ENCODE assay signal across 12 cellular contexts in the genomic region with DNA sequence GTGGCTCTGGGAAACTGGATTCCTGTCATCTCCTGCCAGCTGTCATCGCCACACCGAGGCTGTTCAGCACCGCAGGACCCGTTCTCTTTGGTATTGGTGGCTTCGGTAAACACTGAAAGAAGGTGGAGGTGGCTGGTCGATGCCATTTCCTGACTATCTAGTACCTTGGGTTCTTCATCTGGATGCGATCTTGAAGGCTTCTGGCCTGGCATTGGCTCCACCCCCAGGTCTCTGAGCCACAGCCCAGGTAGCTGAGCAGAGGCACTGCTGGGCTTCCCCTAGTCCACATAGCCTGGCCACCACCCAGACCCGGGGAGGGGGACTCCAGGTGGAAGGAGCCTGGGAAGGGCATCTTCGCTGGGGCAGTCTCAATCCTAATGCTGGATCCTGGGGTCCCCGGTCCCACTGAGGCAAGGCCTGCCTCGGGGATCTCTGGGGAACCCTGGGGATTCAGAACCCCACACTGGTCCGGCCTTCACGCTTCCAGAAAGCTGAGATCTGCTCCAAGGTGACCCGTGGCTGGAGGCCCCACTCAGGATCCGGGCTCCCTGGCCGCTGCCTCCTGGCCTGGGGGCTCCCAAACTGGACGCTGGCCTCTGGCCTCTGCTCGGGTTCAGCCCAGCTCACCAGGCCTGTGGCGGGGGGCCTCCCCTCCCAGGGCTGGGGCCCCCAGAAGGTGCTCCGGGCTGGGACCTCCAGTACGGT.
A peak's percentile ranks its signal among the peaks of the same experiment; 100 is the strongest.
DNase-seq lines count a peak whose midpoint lies in the region; ATAC-seq lines count a peak whose summit lies in the region.
"Had no signal": no experiment of that assay in that cellular context is flagged by ENCODE, and none has a peak within 500 bp of the region (broad histone marks: within the 10 kb centered on the region; RNA-seq: fewer than 3 reads in every experiment).

No MANE protein-coding gene starts in this region.

- H3K9me3 Mint-ChIP-seq in stimulated activated naive B cell treated with anti-CD40 and anti-IgM and Interleukin-4, amounts not matched to agents 10 μg/mL and 1 μg/mL and 100 μg/mL, for 72 hours, result peaks cover 0 to 4% of the 10 kb centered on the region in 2 donors

- peak; percentile 32 for DNase-seq in activated CD8-positive, alpha-beta memory T cell treated with anti-CD3 and anti-CD28 coated beads, Interleukin-2, amount 50 U/mL, for 4 hours
- DNase-seq in effector memory CD4-positive, alpha-beta T cell, result peak in 2 of 3 donors; percentile 40
- no peak for DNase-seq in stimulated activated naive B cell treated with anti-CD40 and anti-IgM and Interleukin-4, amounts not matched to agents 10 μg/mL and 1 μg/mL and 100 μg/mL, for 72 hours
- DNase-seq in NCI-H1694 treated with DMSO at 0.1 percent for 48 hours (lab: John Stamatoyannopoulos, UW), result no peak
- DNase-seq: kidney glomerular epithelial cell, NCI-H2081 treated with DMSO at 0.1 percent for 48 hours, PC-9 had no signal

- H3K27ac Mint-ChIP-seq in stimulated activated naive B cell treated with anti-CD40 and anti-IgM and Interleukin-4, amounts not matched to agents 10 μg/mL and 1 μg/mL and 100 μg/mL, for 72 hours, result peak overlapping the region; percentile 62

- H3K36me3 ChIP-seq in KOPT-K1 (ENCODE audit: insufficient read depth, low read length), result peaks cover 34% of the 10 kb centered on the region
- peaks cover 37% of the 10 kb centered on the region for H3K36me3 ChIP-seq in effector memory CD4-positive, alpha-beta T cell (ENCODE audit: control insufficient read depth, insufficient read depth, low read length)
- H3K36me3 ChIP-seq: breast epithelium had no signal

- H3K4me3 ChIP-seq in effector memory CD4-positive, alpha-beta T cell (ENCODE audit: insufficient read depth, low read depth, low read length, poor library complexity, severe bottlenecking), result peak overlapping the region; percentile 86
- H3K4me3 ChIP-seq: PC-9 had no signal

- no peaks in the 10 kb centered on the region for H3K27me3 ChIP-seq in effector memory CD4-positive, alpha-beta T cell (replicated peaks; ENCODE audit: control insufficient read depth, insufficient read depth, low read length, poor library complexity, severe bottlenecking)
- H3K27me3 ChIP-seq: breast epithelium had no signal

- H3K9me3 ChIP-seq in KOPT-K1 (ENCODE audit: insufficient read depth, low read length, poor library complexity, severe bottlenecking), result no peaks in the 10 kb centered on the region
- H3K9me3 ChIP-seq in effector memory CD4-positive, alpha-beta T cell (ENCODE audit: control insufficient read depth, low read length), result no peaks in the 10 kb centered on the region
- H3K9me3 ChIP-seq: breast epithelium had no signal

- peak overlapping the region; percentile 95 to 97 for H3K4me3 Mint-ChIP-seq in stimulated activated naive B cell treated with anti-CD40 and anti-IgM and Interleukin-4, amounts not matched to agents 10 μg/mL and 1 μg/mL and 100 μg/mL, for 72 hours

- ATAC-seq in stimulated activated naive B cell treated with anti-CD40 and anti-IgM and Interleukin-4, amounts not matched to agents 10 μg/mL and 1 μg/mL and 100 μg/mL, for 72 hours (replicated peaks), result no peak
- no peak for ATAC-seq in GM19455 (IDR thresholded peaks at IDR 0.05; ENCODE audit: unreplicated experiment)
- ATAC-seq in HG03097 (IDR thresholded peaks at IDR 0.05; ENCODE audit: low FRiP score, unreplicated experiment), result no peak
- ATAC-seq in HG02938 (IDR thresholded peaks at IDR 0.05; ENCODE audit: unreplicated experiment), result no peak

- H3K4me1 ChIP-seq in effector memory CD4-positive, alpha-beta T cell (ENCODE audit: control insufficient read depth, insufficient read depth, low read length, poor library complexity, severe bottlenecking), result peaks cover 77% of the 10 kb centered on the region
- H3K4me1 ChIP-seq: breast epithelium had no signal

- peak overlapping the region; percentile 99 for H3K27ac ChIP-seq in KOPT-K1 (ENCODE audit: low read depth, low read length, poor library complexity, severe bottlenecking)
- peak overlapping the region; percentile 99 for H3K27ac ChIP-seq in effector memory CD4-positive, alpha-beta T cell (ENCODE audit: insufficient read depth, low read length, poor library complexity, severe bottlenecking)
- H3K27ac ChIP-seq: PC-9 had no signal

- peaks cover 20 to 23% of the 10 kb centered on the region in 2 donors for H3K36me3 Mint-ChIP-seq in stimulated activated naive B cell treated with anti-CD40 and anti-IgM and Interleukin-4, amounts not matched to agents 10 μg/mL and 1 μg/mL and 100 μg/mL, for 72 hours

- peaks cover 47 to 73% of the 10 kb centered on the region in 2 donors for H3K4me1 Mint-ChIP-seq in stimulated activated naive B cell treated with anti-CD40 and anti-IgM and Interleukin-4, amounts not matched to agents 10 μg/mL and 1 μg/mL and 100 μg/mL, for 72 hours

- H3K27me3 Mint-ChIP-seq in stimulated activated naive B cell treated with anti-CD40 and anti-IgM and Interleukin-4, amounts not matched to agents 10 μg/mL and 1 μg/mL and 100 μg/mL, for 72 hours, result no peaks in the 10 kb centered on the region

Comparison
In these comparisons a context has a peak if more than half of its experiments do, and no peak if none do; other contexts are left out.
1. DNase-seq: peak in activated CD8-positive, alpha-beta memory T cell treated with anti-CD3 and anti-CD28 coated beads, Interleukin-2, amount 50 U/mL, for 4 hours (single experiment) and effector memory CD4-positive, alpha-beta T cell (2 of 3); none in stimulated activated naive B cell treated with anti-CD40 and anti-IgM and Interleukin-4, amounts not matched to agents 10 μg/mL and 1 μg/mL and 100 μg/mL, for 72 hours (single experiment) and NCI-H1694 treated with DMSO at 0.1 percent for 48 hours (single experiment).